ENCODE assay signal across 16 cellular contexts in genomic region chr6:155261146-155261900, GRCh38. TPM values are rescaled to one million over a fixed set of nuclear protein-coding genes. Genes with fewer than 3 reads are reported as not detected.
DNase-seq lines count a peak whose midpoint lies in the region; ATAC-seq and TF ChIP-seq lines count a peak whose summit lies in the region.
"Had no signal": no experiment of that assay in that cellular context is flagged by ENCODE, and none has a peak within 500 bp of the region (broad histone marks: within the 10 kb centered on the region; RNA-seq: fewer than 3 reads in every experiment).

No MANE protein-coding gene starts in this region.

- H3K9me3 ChIP-seq in SJCRH30 (replicated peaks): no peaks in the 10 kb centered on the region
- H3K9me3 ChIP-seq: heart right ventricle, left lung, tibial nerve had no signal

- no peak overlapping the region for H3K4me3 Mint-ChIP-seq in activated CD4-positive, alpha-beta memory T cell treated with anti-CD3 and anti-CD28 coated beads for 36 hours
- no peak overlapping the region for H3K4me3 Mint-ChIP-seq in activated CD4-positive, alpha-beta memory T cell treated with anti-CD3 and anti-CD28 coated beads, Interleukin-2, amount 10 ng/mL, durations not matched to agents 7 days and 5 days
- H3K4me3 Mint-ChIP-seq in chondrocyte (ENCODE audit: unreplicated experiment): no peak overlapping the region
- no peak overlapping the region for H3K4me3 Mint-ChIP-seq in progenitor cell of endocrine pancreas (ENCODE audit: low read depth)
- H3K4me3 Mint-ChIP-seq: nephron progenitor cell had no signal

- peaks cover 14% of the 10 kb centered on the region for H3K4me1 Mint-ChIP-seq in activated CD4-positive, alpha-beta memory T cell treated with anti-CD3 and anti-CD28 coated beads for 36 hours (ENCODE audit: low read depth)
- peaks cover 5% of the 10 kb centered on the region for H3K4me1 Mint-ChIP-seq in activated CD4-positive, alpha-beta memory T cell treated with anti-CD3 and anti-CD28 coated beads, Interleukin-2, amount 10 ng/mL, durations not matched to agents 7 days and 5 days
- peaks cover 16% of the 10 kb centered on the region for H3K4me1 Mint-ChIP-seq in chondrocyte (ENCODE audit: low read depth)
- no peaks in the 10 kb centered on the region for H3K4me1 Mint-ChIP-seq in progenitor cell of endocrine pancreas (ENCODE audit: low read depth)

- no peak overlapping the region for H3K27ac Mint-ChIP-seq in activated CD4-positive, alpha-beta memory T cell treated with anti-CD3 and anti-CD28 coated beads for 36 hours
- no peak overlapping the region for H3K27ac Mint-ChIP-seq in activated CD4-positive, alpha-beta memory T cell treated with anti-CD3 and anti-CD28 coated beads, Interleukin-2, amount 10 ng/mL, durations not matched to agents 7 days and 5 days
- H3K27ac Mint-ChIP-seq in chondrocyte (ENCODE audit: unreplicated experiment) (no peak overlapping the region), progenitor cell of endocrine pancreas (peak overlapping the region; percentile 29)

- H3K36me3 ChIP-seq in SJCRH30: peaks cover 33% of the 10 kb centered on the region

- CTCF ChIA-PET in activated CD4-positive, alpha-beta memory T cell treated with anti-CD3 and anti-CD28 coated beads for 36 hours (lab: Charles Lee): interaction anchor here (1.7 kb wide), 1 partner anchor 84 kb away, joined by 4 read pairs; no protein-coding TSS in a partner anchor
- CTCF ChIA-PET in activated CD4-positive, alpha-beta memory T cell treated with anti-CD3 and anti-CD28 coated beads, Interleukin-2, amount 10 ng/mL, durations not matched to agents 7 days and 5 days (lab: Charles Lee): interaction anchor here (0.9 to 1.0 kb wide), 2 partner anchors 82 to 84 kb away, joined by 3 to 4 read pairs; no protein-coding TSS in a partner anchor

- H3K36me3 Mint-ChIP-seq in activated CD4-positive, alpha-beta memory T cell treated with anti-CD3 and anti-CD28 coated beads for 36 hours: peaks cover 14% of the 10 kb centered on the region
- peaks cover 38% of the 10 kb centered on the region for H3K36me3 Mint-ChIP-seq in activated CD4-positive, alpha-beta memory T cell treated with anti-CD3 and anti-CD28 coated beads, Interleukin-2, amount 10 ng/mL, durations not matched to agents 7 days and 5 days (ENCODE audit: low read depth)
- H3K36me3 Mint-ChIP-seq in chondrocyte (ENCODE audit: low read depth) (peaks cover 15% of the 10 kb centered on the region), progenitor cell of endocrine pancreas (ENCODE audit: insufficient read depth) (peaks cover 29% of the 10 kb centered on the region)

- H3K27ac ChIP-seq in SJCRH30: no peak overlapping the region
- H3K27ac ChIP-seq: heart right ventricle, left lung, tibial nerve, VCaP had no signal

- ATAC-seq in HG03135 (IDR thresholded peaks at IDR 0.05; ENCODE audit: unreplicated experiment): peak; percentile 53
- ATAC-seq in esophagus mucosa: no peak
- ATAC-seq: heart right ventricle, left lung had no signal

- no peak overlapping the region for H3K4me3 ChIP-seq in SJCRH30
- H3K4me3 ChIP-seq: heart right ventricle, left lung, tibial nerve had no signal

- no peaks in the 10 kb centered on the region for H3K27me3 ChIP-seq in SJCRH30
- H3K27me3 ChIP-seq: heart right ventricle, left lung, tibial nerve had no signal

- TF ChIP-seq CTCF in chondrocyte (IDR thresholded peaks at IDR 0.05): peak; percentile 11
- TF ChIP-seq CTCF in progenitor cell of endocrine pancreas (IDR thresholded peaks at IDR 0.05; ENCODE audit: unreplicated experiment): peak; percentile 14

- intact Hi-C loops in activated CD4-positive, alpha-beta memory T cell treated with anti-CD3 and anti-CD28 coated beads for 36 hours (cut with micrococcal nuclease): no loop called here

- no peaks in the 10 kb centered on the region for H3K4me1 ChIP-seq in SJCRH30
- H3K4me1 ChIP-seq: left lung, tibial nerve had no signal

- peak; percentile 18 for DNase-seq in activated CD4-positive, alpha-beta memory T cell treated with anti-CD3 and anti-CD28 coated beads for 36 hours
- DNase-seq in activated CD4-positive, alpha-beta memory T cell treated with anti-CD3 and anti-CD28 coated beads, Interleukin-2, amount 10 ng/mL, durations not matched to agents 7 days and 5 days: no peak
- DNase-seq in chondrocyte (ENCODE audit: low spot score) (no peak), progenitor cell of endocrine pancreas (ENCODE audit: low spot score, unreplicated experiment) (no peak), SJCRH30 (no peak), SIG-M5 treated with dmso at 0.1 percent for 504 hours (lab: John Stamatoyannopoulos, UW; ENCODE audit: unreplicated experiment) (no peak)
- DNase-seq: HCEC 1CT, heart right ventricle, left lung, nephron progenitor cell, SHP77 had no signal

- POLR2A ChIA-PET in activated CD4-positive, alpha-beta memory T cell treated with anti-CD3 and anti-CD28 coated beads for 36 hours (lab: Charles Lee): interaction anchor here (1.0 kb wide), 1 partner anchor 10 kb away, joined by 3 read pairs; no protein-coding TSS in a partner anchor
- POLR2A ChIA-PET in activated CD4-positive, alpha-beta memory T cell treated with anti-CD3 and anti-CD28 coated beads, Interleukin-2, amount 10 ng/mL, durations not matched to agents 7 days and 5 days (lab: Charles Lee): no interaction called here

- no peaks in the 10 kb centered on the region for H3K9me3 Mint-ChIP-seq in activated CD4-positive, alpha-beta memory T cell treated with anti-CD3 and anti-CD28 coated beads for 36 hours
- no peaks in the 10 kb centered on the region for H3K9me3 Mint-ChIP-seq in activated CD4-positive, alpha-beta memory T cell treated with anti-CD3 and anti-CD28 coated beads, Interleukin-2, amount 10 ng/mL, durations not matched to agents 7 days and 5 days
- H3K9me3 Mint-ChIP-seq in chondrocyte (ENCODE audit: low read depth): no peaks in the 10 kb centered on the region
- no peaks in the 10 kb centered on the region for H3K9me3 Mint-ChIP-seq in progenitor cell of endocrine pancreas (ENCODE audit: low read depth)
- H3K9me3 Mint-ChIP-seq: nephron progenitor cell had no signal

- no peaks in the 10 kb centered on the region for H3K27me3 Mint-ChIP-seq in activated CD4-positive, alpha-beta memory T cell treated with anti-CD3 and anti-CD28 coated beads for 36 hours
- H3K27me3 Mint-ChIP-seq in activated CD4-positive, alpha-beta memory T cell treated with anti-CD3 and anti-CD28 coated beads, Interleukin-2, amount 10 ng/mL, durations not matched to agents 7 days and 5 days: no peaks in the 10 kb centered on the region
- no peaks in the 10 kb centered on the region for H3K27me3 Mint-ChIP-seq in chondrocyte (ENCODE audit: low read depth)
- H3K27me3 Mint-ChIP-seq in progenitor cell of endocrine pancreas: no peaks in the 10 kb centered on the region

RNA-seq across cellular contexts. Expression of gene CLDN20, which starts 2.5 kb away (rescaled TPM):
- not detected for total RNA-seq in activated CD4-positive, alpha-beta memory T cell treated with anti-CD3 and anti-CD28 coated beads for 36 hours
- not detected for total RNA-seq in activated CD4-positive, alpha-beta memory T cell treated with anti-CD3 and anti-CD28 coated beads, Interleukin-2, amount 10 ng/mL, durations not matched to agents 7 days and 5 days
- not detected in 3 replicates for total RNA-seq in chondrocyte
- total RNA-seq in progenitor cell of endocrine pancreas: not detected in 2 replicates
- not detected in 2 replicates for total RNA-seq in SJCRH30 (2014; rRNA removed; shearing (Covaris generic))
- total RNA-seq in esophagus mucosa: not detected
- total RNA-seq: bronchial epithelial cell, heart right ventricle, left lung had no signal

RNA-seq across cellular contexts. Expression of gene TFB1M, which starts 53.0 kb away (rescaled TPM):
- total RNA-seq in activated CD4-positive, alpha-beta memory T cell treated with anti-CD3 and anti-CD28 coated beads for 36 hours: 10 to 100 TPM; 45.1 to 48.5 TPM
- total RNA-seq in activated CD4-positive, alpha-beta memory T cell treated with anti-CD3 and anti-CD28 coated beads, Interleukin-2, amount 10 ng/mL, durations not matched to agents 7 days and 5 days: 10 to 100 TPM; 24.6 to 28.1 TPM
- total RNA-seq in chondrocyte (15.3 to 16.8 TPM (median 16.8 TPM) in 3 replicates), progenitor cell of endocrine pancreas (33.2 and 37.4 TPM in 2 replicates), esophagus mucosa (16.3 TPM)
- 9.2 and 13.1 TPM in 2 replicates for total RNA-seq in SJCRH30 (2014; rRNA removed; shearing (Covaris generic))
